In the genomic region with DNA sequence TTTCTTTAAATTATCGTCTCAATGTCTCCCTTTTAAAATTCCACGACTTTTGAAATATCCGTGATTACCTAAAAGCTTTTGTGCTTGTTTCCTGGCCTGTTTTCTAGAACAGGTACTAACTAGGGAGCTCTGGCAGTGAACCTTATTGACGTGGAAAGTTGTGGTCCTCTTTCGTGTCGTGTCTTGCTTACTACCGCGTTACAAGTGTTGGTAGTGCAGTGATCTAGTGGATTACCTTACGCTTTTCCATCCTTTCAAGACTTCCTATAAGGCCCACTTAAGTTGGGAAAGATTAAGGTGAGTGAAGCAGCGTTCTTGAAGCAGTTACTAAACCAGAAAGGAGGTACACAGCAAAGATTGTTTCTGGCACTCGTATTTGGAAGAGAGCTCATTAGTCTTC, we compare ENCODE assay signal across 8 cellular contexts. TPM values are rescaled to one million over a fixed set of nuclear protein-coding genes. Genes with fewer than 3 reads are reported as not detected.
DNase-seq lines count a peak whose midpoint lies in the region; ATAC-seq and TF ChIP-seq lines count a peak whose summit lies in the region.

No MANE protein-coding gene starts in this region.

- H3K4me3 Mint-ChIP-seq in WTC11 = peak overlapping the region; percentile 83

- peaks cover 11% of the 10 kb centered on the region for H3K36me3 Mint-ChIP-seq in WTC11

- H3K9me3 ChIP-seq in gastrocnemius medialis = no peaks in the 10 kb centered on the region

- POLR2A ChIA-PET in WTC11 (lab: Charles Lee) = interaction anchor here (0.6 kb wide), 1 partner anchor 10 kb away, joined by 3 read pairs; no protein-coding TSS in a partner anchor

- peak; percentile 16 for DNase-seq in stimulated activated CD4-positive, alpha-beta T cell treated with anti-CD3 and anti-CD28 coated beads, Interleukin-4, amount 100 ng/mL, for 24 hours
- DNase-seq in stimulated activated CD4-positive, alpha-beta T cell treated with anti-CD3 and anti-CD28 coated beads, Interleukin-2, amount 100 ng/mL, for 48 hours = no peak
- DNase-seq in WTC11 (ENCODE audit: low spot score) (no peak), glomerular visceral epithelial cell (ENCODE audit: extremely low spot score) (peak; percentile 31), gastrocnemius medialis (no peak), GOT3 (lab: John Stamatoyannopoulos, UW) (no peak)
- DNase-seq in effector CD4-positive, alpha-beta T cell = no peak

- no peaks in the 10 kb centered on the region for H3K27me3 ChIP-seq in gastrocnemius medialis

- peaks cover 20 to 35% of the 10 kb centered on the region in 2 donors for H3K4me1 ChIP-seq in gastrocnemius medialis

- in situ Hi-C loops in gastrocnemius medialis (cut with MboI; ENCODE audit: low sequenced_read_pairs in 4 of 4) = loop anchor here in 1 of 4 donors (25.0 kb wide), 1 partner anchor 280 kb away; the partner anchor contains the start of gene UBE2J1

- CTCF ChIA-PET in WTC11 (lab: Charles Lee) = interaction anchor here (0.6 to 1.5 kb wide), 3 partner anchors 99 to 175 kb away, joined by 3 to 4 read pairs (median 3); no protein-coding TSS in a partner anchor

- no peaks in the 10 kb centered on the region for H3K9me3 Mint-ChIP-seq in WTC11

- no peak for ATAC-seq in WTC11
- ATAC-seq in gastrocnemius medialis = no peak
- no peak for ATAC-seq in GM21717 (IDR thresholded peaks at IDR 0.05; ENCODE audit: unreplicated experiment)

- peak overlapping the region; percentile 98 for H3K27ac Mint-ChIP-seq in WTC11

- TF ChIP-seq POLR2A in gastrocnemius medialis (IDR thresholded peaks at IDR 0.05) = no peak

- TF ChIP-seq CTCF in WTC11 (IDR thresholded peaks at IDR 0.05) = no peak
- TF ChIP-seq CTCF in gastrocnemius medialis (IDR thresholded peaks at IDR 0.05 in 4 of 5, conservative IDR thresholded peaks at IDR 0.05 in 1 of 5) = no peak

- peak overlapping the region; percentile 60 to 99 (median 95) for H3K4me3 ChIP-seq in gastrocnemius medialis

- peaks cover 7% of the 10 kb centered on the region for H3K27me3 Mint-ChIP-seq in WTC11 (ENCODE audit: low read depth)

- intact Hi-C loops in gastrocnemius medialis (cut with DNase I; ENCODE audit: low total_unique reads) = loop anchor here (2.0 to 5.0 kb wide), 4 partner anchors 100 to 1380 kb away; partner anchors contain the start of genes AKIRIN2, LYRM2 and RNGTT

- H3K27ac ChIP-seq in gastrocnemius medialis = peak overlapping the region; percentile 98 to 100 (median 99)

- peaks cover 48% of the 10 kb centered on the region for H3K4me1 Mint-ChIP-seq in WTC11

- peaks cover 0 to 23% of the 10 kb centered on the region in 2 donors for H3K36me3 ChIP-seq in gastrocnemius medialis

TF ChIP-seq in WTC11, 78 proteins besides CTCF, POLR2A, EP300 and RAD21:
- TF ChIP-seq GTF2I (CRISPR knock-in tag; conservative IDR thresholded peaks at IDR 0.05) = no peak
- no peak for TF ChIP-seq ATF1 (CRISPR knock-in tag; IDR thresholded peaks at IDR 0.05)
- TF ChIP-seq, protein P1, sequence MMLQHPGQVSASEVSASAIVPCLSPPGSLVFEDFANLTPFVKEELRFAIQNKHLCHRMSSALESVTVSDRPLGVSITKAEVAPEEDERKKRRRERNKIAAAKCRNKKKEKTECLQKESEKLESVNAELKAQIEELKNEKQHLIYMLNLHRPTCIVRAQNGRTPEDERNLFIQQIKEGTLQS (CRISPR knock-in tag; conservative IDR thresholded peaks at IDR 0.05) = no peak
- TF ChIP-seq CBFB (CRISPR knock-in tag; IDR thresholded peaks at IDR 0.05; ENCODE audit: low read depth) = no peak
- TF ChIP-seq FOXP1 (CRISPR knock-in tag; IDR thresholded peaks at IDR 0.05; ENCODE audit: borderline replicate concordance) = no peak
- TF ChIP-seq ELF4 (CRISPR knock-in tag; IDR thresholded peaks at IDR 0.05; ENCODE audit: low read depth) = no peak
- no peak for TF ChIP-seq NFATC4 (CRISPR knock-in tag; IDR thresholded peaks at IDR 0.05)
- TF ChIP-seq MAX (CRISPR knock-in tag; IDR thresholded peaks at IDR 0.05) = no peak
- TF ChIP-seq ZNF317 (CRISPR knock-in tag; IDR thresholded peaks at IDR 0.05; ENCODE audit: borderline replicate concordance, low read depth) = no peak
- TF ChIP-seq, protein P2, sequence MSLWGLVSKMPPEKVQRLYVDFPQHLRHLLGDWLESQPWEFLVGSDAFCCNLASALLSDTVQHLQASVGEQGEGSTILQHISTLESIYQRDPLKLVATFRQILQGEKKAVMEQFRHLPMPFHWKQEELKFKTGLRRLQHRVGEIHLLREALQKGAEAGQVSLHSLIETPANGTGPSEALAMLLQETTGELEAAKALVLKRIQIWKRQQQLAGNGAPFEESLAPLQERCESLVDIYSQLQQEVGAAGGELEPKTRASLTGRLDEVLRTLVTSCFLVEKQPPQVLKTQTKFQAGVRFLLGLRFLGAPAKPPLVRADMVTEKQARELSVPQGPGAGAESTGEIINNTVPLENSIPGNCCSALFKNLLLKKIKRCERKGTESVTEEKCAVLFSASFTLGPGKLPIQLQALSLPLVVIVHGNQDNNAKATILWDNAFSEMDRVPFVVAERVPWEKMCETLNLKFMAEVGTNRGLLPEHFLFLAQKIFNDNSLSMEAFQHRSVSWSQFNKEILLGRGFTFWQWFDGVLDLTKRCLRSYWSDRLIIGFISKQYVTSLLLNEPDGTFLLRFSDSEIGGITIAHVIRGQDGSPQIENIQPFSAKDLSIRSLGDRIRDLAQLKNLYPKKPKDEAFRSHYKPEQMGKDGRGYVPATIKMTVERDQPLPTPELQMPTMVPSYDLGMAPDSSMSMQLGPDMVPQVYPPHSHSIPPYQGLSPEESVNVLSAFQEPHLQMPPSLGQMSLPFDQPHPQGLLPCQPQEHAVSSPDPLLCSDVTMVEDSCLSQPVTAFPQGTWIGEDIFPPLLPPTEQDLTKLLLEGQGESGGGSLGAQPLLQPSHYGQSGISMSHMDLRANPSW (CRISPR knock-in tag; conservative IDR thresholded peaks at IDR 0.05; ENCODE audit: low read depth) = no peak
- TF ChIP-seq HMGA2 (CRISPR knock-in tag; IDR thresholded peaks at IDR 0.05) = no peak

RNA-seq across cellular contexts. Expression of gene PNRC1, which starts 1.9 kb away (rescaled TPM):
- total RNA-seq in WTC11 (2021) (39.0 to 49.3 TPM (median 48.4 TPM) in 3 replicates), gastrocnemius medialis (100 to 1,000 TPM; 229 to 458 (median 311) TPM)

RNA-seq across cellular contexts. Expression of gene SRSF12, which starts 35.4 kb away (rescaled TPM):
- total RNA-seq in WTC11 (2021) (3.8 to 4.0 TPM (median 3.8 TPM) in 3 replicates), gastrocnemius medialis (under 1 TPM in 2 of 4 donors, not detected in 2; 0.31 to 0.33 TPM)

Comparison
In these comparisons a context has a peak if more than half of its experiments do, and no peak if none do; other contexts are left out.
1. DNase-seq: peak in stimulated activated CD4-positive, alpha-beta T cell treated with anti-CD3 and anti-CD28 coated beads, Interleukin-4, amount 100 ng/mL, for 24 hours (single experiment) and glomerular visceral epithelial cell (single experiment); none in stimulated activated CD4-positive, alpha-beta T cell treated with anti-CD3 and anti-CD28 coated beads, Interleukin-2, amount 100 ng/mL, for 48 hours (0 of 2), WTC11 (single experiment), gastrocnemius medialis (0 of 2), effector CD4-positive, alpha-beta T cell (single experiment) and GOT3 (single experiment).